In genomic region chr9:93303806-93304573, GRCh38 we compare ENCODE assay signal across 13 cellular contexts.
A peak's percentile ranks its signal among the peaks of the same experiment; 100 is the strongest.
DNase-seq lines count a peak whose midpoint lies in the region; ATAC-seq and TF ChIP-seq lines count a peak whose summit lies in the region.
"Had no signal": no experiment of that assay in that cellular context is flagged by ENCODE, and none has a peak within 500 bp of the region (broad histone marks: within the 10 kb centered on the region; RNA-seq: fewer than 3 reads in every experiment).

No MANE protein-coding gene starts in this region.

- ATAC-seq in aorta (ENCODE audit: low FRiP score) = no peak
- no peak for ATAC-seq in GM19452 (IDR thresholded peaks at IDR 0.05; ENCODE audit: unreplicated experiment)
- ATAC-seq in HG03175 (IDR thresholded peaks at IDR 0.05; ENCODE audit: unreplicated experiment) = no peak
- ATAC-seq: naive thymus-derived CD8-positive, alpha-beta T cell; stimulated activated effector memory CD8-positive, alpha-beta T cell treated with anti-CD3 and anti-CD28 coated beads, Interleukin-12 subunit alpha, Interleukin-12 subunit beta, amount 100 ng/mL, for 72 hours had no signal

- H3K9me3 ChIP-seq in aorta (ENCODE audit: control insufficient read depth, low read length) = no peaks in the 10 kb centered on the region
- H3K9me3 ChIP-seq: HAP-1, tibial artery had no signal

- intact Hi-C loops in posterior vena cava (cut with DNase I) = loop anchor here in 1 of 2 donors (5.0 kb wide), 1 partner anchor 142 kb away; no protein-coding TSS in a partner anchor
- intact Hi-C loops in aorta (cut with DNase I) = loop anchor here (2.0 to 10.0 kb wide), 3 partner anchors 143 to 299 kb away; no protein-coding TSS in a partner anchor

- no peaks in the 10 kb centered on the region for H3K36me3 ChIP-seq in aorta (ENCODE audit: control insufficient read depth in 1 of 2, insufficient read depth in 2 of 2, low read length in 1 of 2)
- H3K36me3 ChIP-seq: HAP-1, tibial artery had no signal

- 92 to 93% methylated on average over 19 of the region's 19 CpGs for WGBS in aorta, 2 donors

- no peak overlapping the region for H3K4me3 ChIP-seq in coronary artery
- H3K4me3 ChIP-seq in aorta (ENCODE audit: low read length in 2 of 2) = no peak overlapping the region
- H3K4me3 ChIP-seq: HAP-1, tibial artery had no signal

- DNase-seq in stimulated activated CD4-positive, alpha-beta T cell treated with anti-CD3 and anti-CD28 coated beads, Interleukin-4, amount 100 ng/mL, for 24 hours = peak; percentile 1
- no peak for DNase-seq in stimulated activated CD4-positive, alpha-beta T cell treated with anti-CD3 and anti-CD28 coated beads, Interleukin-4, amount 100 ng/mL, for 4 hours
- peak; percentile 49 for DNase-seq in coronary artery (ENCODE audit: low spot score)
- peak; percentile 63 for DNase-seq in posterior vena cava (ENCODE audit: low spot score)
- peak; percentile 36 to 67 for DNase-seq in aorta
- DNase-seq in OCI-M1 (lab: John Stamatoyannopoulos, UW) = no peak
- DNase-seq: NCI-H2107 had no signal

- H3K27ac ChIP-seq in coronary artery (no peak overlapping the region), aorta (ENCODE audit: low read depth in 1 of 2, low read length in 2 of 2) (no peak overlapping the region)
- H3K27ac ChIP-seq: tibial artery had no signal

- H3K27me3 ChIP-seq in aorta (ENCODE audit: control insufficient read depth in 1 of 2, insufficient read depth in 2 of 2, low read length in 1 of 2) = no peaks in the 10 kb centered on the region
- H3K27me3 ChIP-seq: tibial artery had no signal

- H3K4me1 ChIP-seq in aorta (ENCODE audit: control insufficient read depth in 1 of 2, insufficient read depth in 2 of 2, low read length in 2 of 2) = no peaks in the 10 kb centered on the region
- H3K4me1 ChIP-seq: HAP-1, tibial artery had no signal

- no peak for TF ChIP-seq CTCF in coronary artery (IDR thresholded peaks at IDR 0.05)

Comparison
In these comparisons a context has a peak if more than half of its experiments do, and no peak if none do; other contexts are left out.
1. DNase-seq: peak in stimulated activated CD4-positive, alpha-beta T cell treated with anti-CD3 and anti-CD28 coated beads, Interleukin-4, amount 100 ng/mL, for 24 hours (single experiment), coronary artery (single experiment), posterior vena cava (single experiment) and aorta (2 of 2); none in stimulated activated CD4-positive, alpha-beta T cell treated with anti-CD3 and anti-CD28 coated beads, Interleukin-4, amount 100 ng/mL, for 4 hours (0 of 2) and OCI-M1 (single experiment).